27 cellular contexts compared by ENCODE assay signal in genomic region chr12:2510066-2510465, GRCh38.
"Had no signal": no experiment of that assay in that cellular context is flagged by ENCODE, and none has a peak within 500 bp of the region (broad histone marks: within the 10 kb centered on the region; RNA-seq: fewer than 3 reads in every experiment).

No MANE protein-coding gene starts in this region.

- H3K4me1 Mint-ChIP-seq: memory B cell; naive B cell; stimulated activated memory B cell treated with anti-CD40 and anti-IgM and Interleukin-4, amounts not matched to agents 10 μg/mL and 1 μg/mL and 100 μg/mL, for 72 hours had no signal

- FAIRE-seq: colon, frontal cortex, kidney had no signal

- H3K4me1 ChIP-seq: left lung, sigmoid colon, testis, tibial artery had no signal

- ATAC-seq: left lung; mucosa of descending colon; natural killer cell treated with Interleukin-12 subunit alpha and Interleukin-12 subunit beta and Interleukin-15 and Interleukin-18, amount 100 ng/mL, for 72 hours; stimulated activated memory B cell treated with anti-CD40 and anti-IgM and Interleukin-4, amounts not matched to agents 10 μg/mL and 1 μg/mL and 100 μg/mL, for 72 hours; stimulated activated naive CD8-positive, alpha-beta T cell treated with anti-CD3 and anti-CD28 coated beads, Interleukin-15, Interleukin-2, amounts not matched to agents 100 U/mL and 50 U/mL, for 24 hours had no signal

- H3K9me3 ChIP-seq: left lung, mucosa of descending colon, sigmoid colon, spleen, testis, tibial artery had no signal

- H3K27ac ChIP-seq: dorsolateral prefrontal cortex, hepatocyte, left lung, parathyroid adenoma, sigmoid colon, skin epidermis, spleen, testis, tibial artery had no signal

- H3K36me3 ChIP-seq: left lung, spleen had no signal

- H3K36me3 Mint-ChIP-seq: memory B cell; mesothelial cell of epicardium; naive B cell; natural killer cell treated with Interleukin-12 subunit alpha and Interleukin-12 subunit beta and Interleukin-15 and Interleukin-18, amount 100 ng/mL, for 72 hours; stimulated activated memory B cell treated with anti-CD40 and anti-IgM and Interleukin-4, amounts not matched to agents 10 μg/mL and 1 μg/mL and 100 μg/mL, for 72 hours had no signal

- H3K27me3 ChIP-seq: dorsolateral prefrontal cortex, hepatocyte, left lung, sigmoid colon, spleen, testis, tibial artery had no signal

- H3K4me3 Mint-ChIP-seq: memory B cell; mesothelial cell of epicardium; naive B cell; natural killer cell treated with Interleukin-12 subunit alpha and Interleukin-12 subunit beta and Interleukin-15 and Interleukin-18, amount 100 ng/mL, for 72 hours; neural crest cell; stimulated activated memory B cell treated with anti-CD40 and anti-IgM and Interleukin-4, amounts not matched to agents 10 μg/mL and 1 μg/mL and 100 μg/mL, for 72 hours; type B pancreatic cell had no signal

- H3K9me3 Mint-ChIP-seq: memory B cell; mesothelial cell of epicardium; naive B cell; natural killer cell treated with Interleukin-12 subunit alpha and Interleukin-12 subunit beta and Interleukin-15 and Interleukin-18, amount 100 ng/mL, for 72 hours; neural crest cell; stimulated activated memory B cell treated with anti-CD40 and anti-IgM and Interleukin-4, amounts not matched to agents 10 μg/mL and 1 μg/mL and 100 μg/mL, for 72 hours; type B pancreatic cell had no signal

- H3K4me3 ChIP-seq: dorsolateral prefrontal cortex, hepatocyte, left lung, lung, mucosa of descending colon, sigmoid colon, skin epidermis, spleen, testis, tibial artery had no signal

- H3K27ac Mint-ChIP-seq: memory B cell; mesothelial cell of epicardium; natural killer cell treated with Interleukin-12 subunit alpha and Interleukin-12 subunit beta and Interleukin-15 and Interleukin-18, amount 100 ng/mL, for 72 hours; progenitor cell of endocrine pancreas; stimulated activated memory B cell treated with anti-CD40 and anti-IgM and Interleukin-4, amounts not matched to agents 10 μg/mL and 1 μg/mL and 100 μg/mL, for 72 hours; type B pancreatic cell had no signal

- DNase-seq: cerebellar nuclear complex; effector CD4-positive, alpha-beta T cell; kidney; left lung; mucosa of descending colon; naive B cell; sigmoid colon; spleen; stimulated activated CD4-positive, alpha-beta T cell treated with anti-CD3 and anti-CD28 coated beads, Interleukin-4, amount 100 ng/mL, for 4 hours; stimulated activated naive CD8-positive, alpha-beta T cell treated with anti-CD3 and anti-CD28 coated beads, Interleukin-15, Interleukin-2, amounts not matched to agents 100 U/mL and 50 U/mL, for 24 hours; substantia nigra; testis; tibial artery had no signal
